18 cellular contexts compared by ENCODE assay signal in the genomic region with DNA sequence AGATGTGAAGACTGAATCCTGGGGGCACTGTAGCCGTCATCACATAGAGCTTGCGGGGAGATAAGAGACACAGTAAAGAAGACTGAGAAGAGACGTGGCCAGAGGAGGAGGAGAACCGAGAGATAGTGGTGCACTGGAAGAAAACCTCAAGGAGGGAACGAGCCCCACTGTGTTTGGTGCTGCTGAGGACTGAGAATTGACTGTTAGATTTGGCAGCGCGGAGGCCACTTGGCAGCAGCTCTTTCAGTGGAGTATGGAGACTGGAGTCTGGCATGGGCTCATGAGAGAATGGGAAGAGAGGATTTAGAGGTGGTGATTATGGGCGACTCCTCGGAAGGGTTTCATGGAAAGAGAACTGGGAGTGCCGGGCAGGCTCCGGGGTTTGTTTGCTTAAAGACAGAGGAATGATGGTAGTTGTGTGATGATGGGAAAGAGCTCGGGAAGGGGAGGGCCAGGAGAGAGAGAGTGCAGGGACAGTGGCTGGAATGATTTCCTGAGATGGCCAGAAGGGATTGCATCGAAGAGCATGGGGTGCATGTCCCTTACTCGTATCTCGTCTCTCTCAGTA. TPM values are rescaled to one million over a fixed set of nuclear protein-coding genes. Genes with fewer than 3 reads are reported as not detected.
DNase-seq lines count a peak whose midpoint lies in the region; ATAC-seq and TF ChIP-seq lines count a peak whose summit lies in the region.
"Had no signal": no experiment of that assay in that cellular context is flagged by ENCODE, and none has a peak within 500 bp of the region (broad histone marks: within the 10 kb centered on the region; RNA-seq: fewer than 3 reads in every experiment).

No MANE protein-coding gene starts in this region.

- 44 to 49% (median 46%) methylated on average over 15 of the region's 15 CpGs for WGBS in heart left ventricle, 4 donors
- WGBS in trophoblast cell (ENCODE audit: extremely low coverage, insufficient coverage, insufficient read length) = no CpG with 5 or more reads among the region's 15 CpGs

- H3K9me3 Mint-ChIP-seq in activated T-helper 2 cell treated with anti-CD3 and anti-CD28 coated beads, Interferon-gamma antibody, Interleukin-2, Interleukin-4, amounts not matched to agents 10 μg/mL and 5 μg/mL and 100 μg/mL, durations not matched to agents 14 hours and 24 hours and 36 hours = no peaks in the 10 kb centered on the region
- H3K9me3 Mint-ChIP-seq: HFFc6 had no signal

- H3K27me3 ChIP-seq in Panc1 (ENCODE audit: control insufficient read depth, insufficient read depth, low read length) = no peaks in the 10 kb centered on the region
- H3K27me3 ChIP-seq in heart left ventricle = no peaks in the 10 kb centered on the region
- no peaks in the 10 kb centered on the region for H3K27me3 ChIP-seq in trophoblast cell (ENCODE audit: insufficient read depth, low read length)
- H3K27me3 ChIP-seq: BE2C, esophagus squamous epithelium had no signal

- H3K27ac Mint-ChIP-seq in activated T-helper 2 cell treated with anti-CD3 and anti-CD28 coated beads, Interferon-gamma antibody, Interleukin-2, Interleukin-4, amounts not matched to agents 10 μg/mL and 5 μg/mL and 100 μg/mL, durations not matched to agents 14 hours and 24 hours and 36 hours = no peak overlapping the region
- H3K27ac Mint-ChIP-seq: activated CD8-positive, alpha-beta memory T cell treated with anti-CD3 and anti-CD28 coated beads, Interleukin-2, amount 10 ng/mL, durations not matched to agents 7 days and 5 days; HFFc6; nephron had no signal

- intact Hi-C loops in Panc1 (cut with micrococcal nuclease; ENCODE audit: unreplicated experiment) (no loop called here), heart left ventricle (cut with DNase I) (no loop called here)
- intact Hi-C loops in activated T-helper 2 cell treated with anti-CD3 and anti-CD28 coated beads, Interferon-gamma antibody, Interleukin-2, Interleukin-4, amounts not matched to agents 10 μg/mL and 5 μg/mL and 100 μg/mL, durations not matched to agents 14 hours and 24 hours and 36 hours (cut with micrococcal nuclease) = loop anchor here (5.0 kb wide), 1 partner anchor 143 kb away; no protein-coding TSS in a partner anchor

- H2BK12ac ChIP-seq in trophoblast cell (ENCODE audit: low read length) = no peak overlapping the region

- in situ Hi-C loops in Panc1 (cut with HindIII; ENCODE audit: low pct_unique_long_range_greater_than_20kb, low sequenced_read_pairs) = no loop called here

- ATAC-seq in Panc1 (peak; percentile 76), heart left ventricle (peak; percentile 75 to 92 (median 84)), GM19467 (IDR thresholded peaks at IDR 0.05; ENCODE audit: unreplicated experiment) (no peak)
- ATAC-seq: activated CD8-positive, alpha-beta memory T cell treated with anti-CD3 and anti-CD28 coated beads, Interleukin-2, amount 10 ng/mL, durations not matched to agents 7 days and 5 days had no signal

- peak overlapping the region; percentile 46 for H3K4ac ChIP-seq in trophoblast cell (ENCODE audit: low read depth, low read length)

- no peak for TF ChIP-seq POLR2A in heart left ventricle (IDR thresholded peaks at IDR 0.05)

- H3K27me3 Mint-ChIP-seq in activated T-helper 2 cell treated with anti-CD3 and anti-CD28 coated beads, Interferon-gamma antibody, Interleukin-2, Interleukin-4, amounts not matched to agents 10 μg/mL and 5 μg/mL and 100 μg/mL, durations not matched to agents 14 hours and 24 hours and 36 hours (ENCODE audit: low read depth) = no peaks in the 10 kb centered on the region
- H3K27me3 Mint-ChIP-seq: activated CD8-positive, alpha-beta memory T cell treated with anti-CD3 and anti-CD28 coated beads, Interleukin-2, amount 10 ng/mL, durations not matched to agents 7 days and 5 days had no signal

- CTCF ChIA-PET in Panc1 (lab: Charles Lee) = no interaction called here

- H4K8ac ChIP-seq in trophoblast cell (ENCODE audit: low read depth, low read length) = no peak overlapping the region

- H3K36me3 Mint-ChIP-seq in activated T-helper 2 cell treated with anti-CD3 and anti-CD28 coated beads, Interferon-gamma antibody, Interleukin-2, Interleukin-4, amounts not matched to agents 10 μg/mL and 5 μg/mL and 100 μg/mL, durations not matched to agents 14 hours and 24 hours and 36 hours (ENCODE audit: low read depth) = peaks cover 5% of the 10 kb centered on the region

- H3K4me1 ChIP-seq in Panc1 (ENCODE audit: control insufficient read depth, insufficient read depth, low read length) (peaks cover 8% of the 10 kb centered on the region), heart left ventricle (peaks cover 0 to 29% (median 10%) of the 10 kb centered on the region in 12 donors), trophoblast cell (ENCODE audit: control insufficient read depth in 1 of 2, insufficient read depth in 2 of 2, low read length in 2 of 2) (peaks cover 9 to 15% of the 10 kb centered on the region in 2 experiments)
- H3K4me1 ChIP-seq: BE2C had no signal

- TF ChIP-seq CTCF in Panc1 (IDR thresholded peaks at IDR 0.05) = no peak
- no peak for TF ChIP-seq CTCF in heart left ventricle (IDR thresholded peaks at IDR 0.05)

- no peaks in the 10 kb centered on the region for H3K36me3 ChIP-seq in Panc1 (ENCODE audit: control insufficient read depth, insufficient read depth, low read length)
- H3K36me3 ChIP-seq in heart left ventricle = no peaks in the 10 kb centered on the region
- no peaks in the 10 kb centered on the region for H3K36me3 ChIP-seq in trophoblast cell (ENCODE audit: control insufficient read depth in 1 of 2, insufficient read depth in 2 of 2, low read length in 2 of 2)
- H3K36me3 ChIP-seq: BE2C, esophagus squamous epithelium had no signal

- H3K4me3 Mint-ChIP-seq in activated T-helper 2 cell treated with anti-CD3 and anti-CD28 coated beads, Interferon-gamma antibody, Interleukin-2, Interleukin-4, amounts not matched to agents 10 μg/mL and 5 μg/mL and 100 μg/mL, durations not matched to agents 14 hours and 24 hours and 36 hours (ENCODE audit: low read depth) = no peak overlapping the region
- H3K4me3 Mint-ChIP-seq: activated CD8-positive, alpha-beta memory T cell treated with anti-CD3 and anti-CD28 coated beads, Interleukin-2, amount 10 ng/mL, durations not matched to agents 7 days and 5 days; HFFc6; nephron had no signal

- no TSS peak for BruUV-seq in Panc1 (replicated peaks; lab: Mats Ljungman, UMichigan)

- H2BK120ac ChIP-seq in trophoblast cell (ENCODE audit: insufficient read depth, low read length, poor library complexity) = no peak overlapping the region

- H3K4me2 ChIP-seq in trophoblast cell (ENCODE audit: low read length) = no peak overlapping the region

- no peak overlapping the region for H3K9ac ChIP-seq in trophoblast cell (ENCODE audit: low read length)

- no peak overlapping the region for H2AK5ac ChIP-seq in trophoblast cell (ENCODE audit: low read length)

- no peak overlapping the region for H2AFZ ChIP-seq in trophoblast cell (ENCODE audit: insufficient read depth, low read length, poor library complexity)

- H3K18ac ChIP-seq in trophoblast cell (ENCODE audit: low read length) = no peak overlapping the region

- H3K79me1 ChIP-seq in trophoblast cell (ENCODE audit: low read length) = no peaks in the 10 kb centered on the region

- H3K79me2 ChIP-seq in trophoblast cell (ENCODE audit: control insufficient read depth, insufficient read depth, low read length, poor library complexity) = peaks cover 20% of the 10 kb centered on the region

- DNase-seq in HuH-7.5 (ENCODE audit: low spot score) (peak; percentile 13), Panc1 (ENCODE audit: low read depth, low spot score) (no peak), heart left ventricle (peak; percentile 33 to 65 (median 45)), trophoblast cell (no peak), NCI-H1694 (lab: John Stamatoyannopoulos, UW) (no peak), T1000 (lab: John Stamatoyannopoulos, UW) (no peak)
- no peak for DNase-seq in activated T-helper 2 cell treated with anti-CD3 and anti-CD28 coated beads, Interferon-gamma antibody, Interleukin-2, Interleukin-4, amounts not matched to agents 10 μg/mL and 5 μg/mL and 100 μg/mL, durations not matched to agents 14 hours and 24 hours and 36 hours (ENCODE audit: low spot score)
- DNase-seq: activated CD8-positive, alpha-beta memory T cell treated with anti-CD3 and anti-CD28 coated beads, Interleukin-2, amount 10 ng/mL, durations not matched to agents 7 days and 5 days; activated naive CD4-positive, alpha-beta T cell treated with Interleukin-2 at 50 U/mL for 16 hours; BE2C; dermis blood vessel endothelial cell; esophagus squamous epithelium; HFFc6; NCI-H1092; SW 1271 had no signal

- no peak overlapping the region for H2BK5ac ChIP-seq in trophoblast cell (ENCODE audit: low read depth, low read length, poor library complexity)

- no peak overlapping the region for H4K91ac ChIP-seq in trophoblast cell (ENCODE audit: low read depth, low read length)

- H3K4me3 ChIP-seq in Panc1 (ENCODE audit: low read depth in 2 of 2, low read length in 2 of 2) (peak overlapping the region in 1 of 2 experiments; percentile 3; a peak in 1 of 4 replicates), heart left ventricle (no peak overlapping the region), trophoblast cell (ENCODE audit: low read depth, low read length) (no peak overlapping the region)
- H3K4me3 ChIP-seq: esophagus squamous epithelium, lung had no signal

- H3K9me3 ChIP-seq in Panc1 (ENCODE audit: control insufficient read depth, insufficient read depth, low read depth, low read length) = peaks cover 6% of the 10 kb centered on the region; the same call in 1 of the 2 replicates
- H3K9me3 ChIP-seq in heart left ventricle = peaks cover 0 to 11% (median 0%) of the 10 kb centered on the region in 12 donors
- H3K9me3 ChIP-seq in trophoblast cell (ENCODE audit: insufficient read depth, low read depth, low read length) = no peaks in the 10 kb centered on the region
- H3K9me3 ChIP-seq: BE2C, esophagus squamous epithelium had no signal

- H4K12ac ChIP-seq in trophoblast cell (ENCODE audit: low read depth, low read length) = no peak overlapping the region

- POLR2A ChIA-PET in Panc1 (lab: Charles Lee) = no interaction called here

- no peak overlapping the region for H3K23ac ChIP-seq in trophoblast cell (ENCODE audit: low read length)

- H3K27ac ChIP-seq in Panc1 (ENCODE audit: low read length) (peak overlapping the region; percentile 20; the same call in 1 of the 2 replicates), heart left ventricle (no peak overlapping the region), trophoblast cell (ENCODE audit: low read depth, low read length) (no peak overlapping the region)
- H3K27ac ChIP-seq: esophagus squamous epithelium had no signal

- peaks cover 34% of the 10 kb centered on the region for H3K4me1 Mint-ChIP-seq in activated T-helper 2 cell treated with anti-CD3 and anti-CD28 coated beads, Interferon-gamma antibody, Interleukin-2, Interleukin-4, amounts not matched to agents 10 μg/mL and 5 μg/mL and 100 μg/mL, durations not matched to agents 14 hours and 24 hours and 36 hours (ENCODE audit: low read depth)

- H3K14ac ChIP-seq in trophoblast cell (ENCODE audit: low read length) = no peak overlapping the region

RNA-seq across cellular contexts. Expression of a gene that starts 18.0 kb away (rescaled TPM):
- total RNA-seq in Panc1 (2021; ENCODE audit: unreplicated experiment) = 61.4 TPM
- polyA plus RNA-seq in Panc1 (2012; ENCODE audit: insufficient read length) = 22.4 TPM
- total RNA-seq in heart left ventricle = 10 to 100 TPM; 14.6 to 45.2 (median 31.4) TPM
- polyA plus RNA-seq in heart left ventricle = 10 to 100 TPM in 1 of 2 donors, 1 to 10 TPM in 1; 4.3 to 19.5 TPM
- 136 and 138 TPM in 2 replicates for polyA plus RNA-seq in trophoblast cell (2013)
- total RNA-seq in activated T-helper 2 cell treated with anti-CD3 and anti-CD28 coated beads, Interferon-gamma antibody, Interleukin-2, Interleukin-4, amounts not matched to agents 10 μg/mL and 5 μg/mL and 100 μg/mL, durations not matched to agents 14 hours and 24 hours and 36 hours = 40.0 and 40.9 TPM in 2 replicates

Comparison
In these comparisons a context has a peak if more than half of its experiments do, and no peak if none do; other contexts are left out.
1. DNase-seq: peak in HuH-7.5 (single experiment) and heart left ventricle (5 of 5); none in Panc1 (single experiment), trophoblast cell (0 of 2), NCI-H1694 (single experiment), activated T-helper 2 cell treated with anti-CD3 and anti-CD28 coated beads, Interferon-gamma antibody, Interleukin-2, Interleukin-4, amounts not matched to agents 10 μg/mL and 5 μg/mL and 100 μg/mL, durations not matched to agents 14 hours and 24 hours and 36 hours (single experiment) and T1000 (single experiment).